In genomic region chr16:67874147-67874771, GRCh38 we compare ENCODE assay signal across 1 cellular context.
TF ChIP-seq lines count a peak whose summit lies in the region.

No MANE protein-coding gene starts in this region.

TF ChIP-seq in endothelial cell of umbilical vein, 7 proteins besides CTCF, POLR2A, EP300 and RAD21:
- no peak for TF ChIP-seq POLR2AphosphoS5 (IDR thresholded peaks at IDR 0.05; ENCODE audit: insufficient read depth, low read depth, low read length)
- TF ChIP-seq MAX (IDR thresholded peaks at IDR 0.05; ENCODE audit: insufficient read depth, insufficient read length), result no peak
- TF ChIP-seq FOS (IDR thresholded peaks at IDR 0.05; ENCODE audit: borderline replicate concordance, insufficient read depth, low read length), result no peak
- TF ChIP-seq MYC (IDR thresholded peaks at IDR 0.05; ENCODE audit: low read depth, low read length), result no peak
- no peak for TF ChIP-seq EZH2 (IDR thresholded peaks at IDR 0.05; ENCODE audit: borderline replicate concordance, low read depth, low read length, severe bottlenecking)
